Comparison of ENCODE assay signal across 17 cellular contexts in genomic region chr3:53151870-53152269, GRCh38.
"Had no signal": no experiment of that assay in that cellular context is flagged by ENCODE, and none has a peak within 500 bp of the region (broad histone marks: within the 10 kb centered on the region; RNA-seq: fewer than 3 reads in every experiment).

No MANE protein-coding gene starts in this region.

- H3K4me3 ChIP-seq: heart left ventricle, neural progenitor cell, psoas muscle, spleen, thoracic aorta had no signal

- H3K9ac ChIP-seq: neural progenitor cell had no signal

- DNase-seq: effector memory CD4-positive, alpha-beta T cell; hypothalamus; kidney glomerular epithelial cell; retina; spleen; stimulated activated CD4-positive, alpha-beta T cell treated with anti-CD3 and anti-CD28 coated beads, Interleukin-15, amount 100 ng/mL, for 24 hours; stimulated activated CD4-positive, alpha-beta T cell treated with anti-CD3 and anti-CD28 coated beads, Interleukin-1b, Interleukin-23, amount 100 ng/mL, for 48 hours; stimulated activated CD4-positive, alpha-beta T cell treated with anti-CD3 and anti-CD28 coated beads, Interleukin-4, amount 100 ng/mL, for 24 hours; trophoblast cell had no signal

- H3K4me1 ChIP-seq: neural progenitor cell had no signal

- H3K27ac ChIP-seq: heart left ventricle, neural progenitor cell, psoas muscle, thoracic aorta had no signal

- ATAC-seq: esophagus mucosa; heart left ventricle; natural killer cell treated with Interleukin-12 subunit alpha and Interleukin-12 subunit beta and Interleukin-15 and Interleukin-18, amount 100 ng/mL, for 72 hours; psoas muscle; sciatic nerve; stimulated activated memory B cell treated with anti-CD40 and anti-IgM and Interleukin-4, amounts not matched to agents 10 μg/mL and 1 μg/mL and 100 μg/mL, for 72 hours had no signal

- H3K36me3 ChIP-seq: heart left ventricle, neural progenitor cell, spleen, thoracic aorta had no signal

- H3K9me3 ChIP-seq: heart left ventricle, psoas muscle, spleen, thoracic aorta had no signal
